In the genomic region with DNA sequence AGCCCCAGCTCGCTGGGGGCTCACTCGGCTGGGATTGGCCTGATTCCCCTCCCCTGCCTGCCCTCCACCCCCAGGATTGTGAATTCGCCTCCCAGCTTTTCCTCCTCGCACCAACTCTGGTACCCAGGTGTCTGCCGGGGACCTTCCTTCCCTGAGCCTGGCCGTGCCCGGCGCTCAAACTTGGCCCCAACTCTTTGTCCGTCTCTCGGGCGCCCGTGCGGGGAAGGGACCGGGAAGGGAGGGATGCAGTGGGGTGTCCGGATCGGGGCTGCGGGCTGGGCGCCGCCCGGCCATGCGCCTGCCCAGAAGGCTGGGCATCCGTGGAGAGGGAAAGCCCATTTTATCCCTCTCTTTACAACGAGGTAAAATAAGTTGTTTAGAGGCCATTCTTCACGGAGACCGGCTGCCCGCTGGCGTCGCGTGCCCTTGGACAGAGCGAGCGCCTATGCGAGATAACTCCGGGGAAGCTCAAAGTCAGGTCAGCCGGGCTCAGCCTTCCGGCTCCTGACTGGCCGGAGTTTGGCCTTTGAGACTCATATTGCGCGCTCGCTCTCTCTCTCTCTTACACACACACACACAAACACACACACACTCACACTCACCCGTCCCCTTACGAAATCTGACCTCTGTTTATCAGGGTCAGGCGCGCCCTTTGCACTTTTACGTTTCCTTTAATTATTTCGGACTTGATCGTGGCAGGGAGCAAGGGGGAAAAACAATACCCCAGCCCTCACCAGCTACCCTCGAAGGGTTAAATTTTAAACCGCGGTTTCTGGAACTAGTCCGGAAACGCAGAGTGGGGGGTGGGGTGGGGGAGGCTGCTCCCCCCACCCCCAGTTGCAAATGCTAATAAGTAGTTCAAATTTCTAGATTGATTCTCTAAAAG, we compare ENCODE assay signal across 8 cellular contexts. TPM values are rescaled to one million over a fixed set of nuclear protein-coding genes. Genes with fewer than 3 reads are reported as not detected.
DNase-seq lines count a peak whose midpoint lies in the region; ATAC-seq and TF ChIP-seq lines count a peak whose summit lies in the region.

No MANE protein-coding gene starts in this region.

- H3K4me3 ChIP-seq in WERI-Rb-1 (ENCODE audit: low read depth, low read length) (peak overlapping the region; percentile 31), thymus (ENCODE audit: low read length) (peak overlapping the region; percentile 58)

- peak overlapping the region; percentile 90 for H3K27ac Mint-ChIP-seq in endothelial cell (ENCODE audit: unreplicated experiment)

- WGBS in thymus, result 1% methylated on average over 51 of the region's 51 CpGs

- peaks cover 6% of the 10 kb centered on the region for H3K27me3 Mint-ChIP-seq in endothelial cell (ENCODE audit: unreplicated experiment)

- H3K4me3 Mint-ChIP-seq in endothelial cell (ENCODE audit: unreplicated experiment), result peak overlapping the region; percentile 100

- H3K9me3 Mint-ChIP-seq in endothelial cell (ENCODE audit: unreplicated experiment), result no peaks in the 10 kb centered on the region

- peaks cover 6% of the 10 kb centered on the region for H3K36me3 Mint-ChIP-seq in endothelial cell (ENCODE audit: low read depth, unreplicated experiment)

- H3K27ac ChIP-seq in WERI-Rb-1 (no peak overlapping the region), thymus (ENCODE audit: low read depth) (peak overlapping the region; percentile 75)

- H3K9me3 ChIP-seq in WERI-Rb-1 (ENCODE audit: severe bottlenecking), result peaks cover 3% of the 10 kb centered on the region
- no peaks in the 10 kb centered on the region for H3K9me3 ChIP-seq in thymus (ENCODE audit: control insufficient read depth)

- peak; percentile 35 for DNase-seq in activated T-cell treated with anti-CD3 and anti-CD28 coated beads, Interleukin-2, amount 50 U/mL, for 1 hour
- DNase-seq in activated T-cell treated with anti-CD3 and anti-CD28 coated beads, Interleukin-2, amount 50 U/mL, for 48 hours, result no peak
- no peak for DNase-seq in WERI-Rb-1
- DNase-seq in endothelial cell (ENCODE audit: low spot score), result peak; percentile 59
- peak; percentile 38 for DNase-seq in midbrain (lab: John Stamatoyannopoulos, UW)
- no peak for DNase-seq in NCI-H2107 treated with DMSO at 0.1 percent for 48 hours (lab: John Stamatoyannopoulos, UW; ENCODE audit: unreplicated experiment)

- peaks cover 11% of the 10 kb centered on the region for H3K4me1 Mint-ChIP-seq in endothelial cell (ENCODE audit: unreplicated experiment)

- H3K36me3 ChIP-seq in WERI-Rb-1 (no peaks in the 10 kb centered on the region), thymus (ENCODE audit: control insufficient read depth, insufficient read depth) (no peaks in the 10 kb centered on the region)

- H3K4me1 ChIP-seq in thymus (ENCODE audit: control insufficient read depth, insufficient read depth, low read length), result peaks cover 10% of the 10 kb centered on the region

- H3K27me3 ChIP-seq in WERI-Rb-1 (ENCODE audit: insufficient read depth, low read depth, severe bottlenecking), result peaks cover 82% of the 10 kb centered on the region
- H3K27me3 ChIP-seq in thymus (ENCODE audit: control insufficient read depth, insufficient read depth), result peaks cover 18% of the 10 kb centered on the region

- ATAC-seq in GM18907 (IDR thresholded peaks at IDR 0.05; ENCODE audit: unreplicated experiment), result no peak

- TF ChIP-seq CTCF in WERI-Rb-1 (IDR thresholded peaks at IDR 0.05; ENCODE audit: low read depth, low read length) (no peak), endothelial cell (IDR thresholded peaks at IDR 0.05; ENCODE audit: unreplicated experiment) (no peak)

RNA-seq across cellular contexts. Expression of a gene that starts 0.8 kb away (rescaled TPM):
- 31.4 TPM for total RNA-seq in endothelial cell (ENCODE audit: unreplicated experiment)
- 42.2 TPM for polyA plus RNA-seq in thymus

Comparison
In these comparisons a context has a peak if more than half of its experiments do, and no peak if none do; other contexts are left out.
1. DNase-seq: peak in activated T-cell treated with anti-CD3 and anti-CD28 coated beads, Interleukin-2, amount 50 U/mL, for 1 hour (single experiment), endothelial cell (single experiment) and midbrain (single experiment); none in activated T-cell treated with anti-CD3 and anti-CD28 coated beads, Interleukin-2, amount 50 U/mL, for 48 hours (0 of 2), WERI-Rb-1 (single experiment) and NCI-H2107 treated with DMSO at 0.1 percent for 48 hours (single experiment).